Comparison of ENCODE assay signal across 1 cellular context in genomic region chr21:43789276-43790052, GRCh38.
TF ChIP-seq lines count a peak whose summit lies in the region.

Gene RRP1, plus strand, starts transcription at chr21:43789577. Its CDS starts 53 bp downstream, at chr21:43789630.

TF ChIP-seq in HepG2, 621 proteins besides CTCF, POLR2A, EP300 and RAD21 (continued from another document and continues in another):
- TF ChIP-seq, protein P1, sequence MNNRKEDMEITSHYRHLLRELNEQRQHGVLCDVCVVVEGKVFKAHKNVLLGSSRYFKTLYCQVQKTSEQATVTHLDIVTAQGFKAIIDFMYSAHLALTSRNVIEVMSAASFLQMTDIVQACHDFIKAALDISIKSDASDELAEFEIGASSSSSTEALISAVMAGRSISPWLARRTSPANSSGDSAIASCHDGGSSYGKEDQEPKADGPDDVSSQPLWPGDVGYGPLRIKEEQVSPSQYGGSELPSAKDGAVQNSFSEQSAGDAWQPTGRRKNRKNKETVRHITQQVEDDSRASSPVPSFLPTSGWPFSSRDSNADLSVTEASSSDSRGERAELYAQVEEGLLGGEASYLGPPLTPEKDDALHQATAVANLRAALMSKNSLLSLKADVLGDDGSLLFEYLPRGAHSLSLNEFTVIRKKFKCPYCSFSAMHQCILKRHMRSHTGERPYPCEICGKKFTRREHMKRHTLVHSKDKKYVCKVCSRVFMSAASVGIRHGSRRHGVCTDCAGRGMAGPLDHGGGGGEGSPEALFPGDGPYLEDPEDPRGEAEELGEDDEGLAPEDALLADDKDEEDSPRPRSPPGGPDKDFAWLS (CRISPR knock-in tag; IDR thresholded peaks at IDR 0.05; ENCODE audit: borderline replicate concordance): no peak
- TF ChIP-seq ZKSCAN8 (CRISPR knock-in tag; IDR thresholded peaks at IDR 0.05; ENCODE audit: borderline replicate concordance) (0 out of 2 replicates have a peak, but pooled peaks have one; percentile 74), ZNF136 (CRISPR knock-in tag; IDR thresholded peaks at IDR 0.05; ENCODE audit: low read depth) (no peak; the same call in 1 of the 2 replicates), CENPX (CRISPR knock-in tag; IDR thresholded peaks at IDR 0.05) (no peak), TBP (CRISPR knock-in tag; IDR thresholded peaks at IDR 0.05) (no peak), HCFC1 (IDR thresholded peaks at IDR 0.05; ENCODE audit: low read depth, low read length) (peak; percentile 72), MZF1 (CRISPR knock-in tag; IDR thresholded peaks at IDR 0.05; ENCODE audit: borderline replicate concordance) (no peak), ZC3H4 (CRISPR knock-in tag; IDR thresholded peaks at IDR 0.05; ENCODE audit: borderline replicate concordance) (no peak), NFE2 (CRISPR knock-in tag; IDR thresholded peaks at IDR 0.05) (no peak), TEAD3 (CRISPR knock-in tag; optimal IDR thresholded peaks at IDR 0.05; ENCODE audit: borderline replicate concordance) (peak; percentile 69), HMGXB3 (CRISPR knock-in tag; IDR thresholded peaks at IDR 0.05; ENCODE audit: borderline replicate concordance) (no peak), ZMAT3 (CRISPR knock-in tag; conservative IDR thresholded peaks at IDR 0.05) (peak; percentile 74; the same call in 1 of the 2 replicates), ZNF562 (CRISPR knock-in tag; IDR thresholded peaks at IDR 0.05; ENCODE audit: borderline replicate concordance) (no peak), ZNF646 (CRISPR knock-in tag; IDR thresholded peaks at IDR 0.05) (no peak), MYNN (CRISPR knock-in tag; IDR thresholded peaks at IDR 0.05; ENCODE audit: low read depth) (no peak), KAT7 (CRISPR knock-in tag; IDR thresholded peaks at IDR 0.05; ENCODE audit: borderline replicate concordance) (peak; percentile 72; the same call in 1 of the 2 replicates), HNRNPH1 (optimal IDR thresholded peaks at IDR 0.05; ENCODE audit: low read depth, low read length) (no peak), ZNF691 (CRISPR knock-in tag; IDR thresholded peaks at IDR 0.05; ENCODE audit: borderline replicate concordance, low read depth) (peak; percentile 88), EHMT2 (IDR thresholded peaks at IDR 0.05; ENCODE audit: borderline replicate concordance, low read depth, low read length) (no peak), HES4 (CRISPR knock-in tag; IDR thresholded peaks at IDR 0.05; ENCODE audit: borderline replicate concordance) (peak; percentile 78), KAT8 (CRISPR knock-in tag; IDR thresholded peaks at IDR 0.05) (peak; percentile 90), ZNF558 (CRISPR knock-in tag; IDR thresholded peaks at IDR 0.05; ENCODE audit: borderline replicate concordance) (peak; percentile 45; the same call in 1 of the 2 replicates), USF2 (IDR thresholded peaks at IDR 0.05; ENCODE audit: low read depth, low read length) (no peak), USF2 (CRISPR knock-in tag; IDR thresholded peaks at IDR 0.05; ENCODE audit: borderline replicate concordance) (no peak; the same call in 1 of the 2 replicates)
- TF ChIP-seq, protein P2, sequence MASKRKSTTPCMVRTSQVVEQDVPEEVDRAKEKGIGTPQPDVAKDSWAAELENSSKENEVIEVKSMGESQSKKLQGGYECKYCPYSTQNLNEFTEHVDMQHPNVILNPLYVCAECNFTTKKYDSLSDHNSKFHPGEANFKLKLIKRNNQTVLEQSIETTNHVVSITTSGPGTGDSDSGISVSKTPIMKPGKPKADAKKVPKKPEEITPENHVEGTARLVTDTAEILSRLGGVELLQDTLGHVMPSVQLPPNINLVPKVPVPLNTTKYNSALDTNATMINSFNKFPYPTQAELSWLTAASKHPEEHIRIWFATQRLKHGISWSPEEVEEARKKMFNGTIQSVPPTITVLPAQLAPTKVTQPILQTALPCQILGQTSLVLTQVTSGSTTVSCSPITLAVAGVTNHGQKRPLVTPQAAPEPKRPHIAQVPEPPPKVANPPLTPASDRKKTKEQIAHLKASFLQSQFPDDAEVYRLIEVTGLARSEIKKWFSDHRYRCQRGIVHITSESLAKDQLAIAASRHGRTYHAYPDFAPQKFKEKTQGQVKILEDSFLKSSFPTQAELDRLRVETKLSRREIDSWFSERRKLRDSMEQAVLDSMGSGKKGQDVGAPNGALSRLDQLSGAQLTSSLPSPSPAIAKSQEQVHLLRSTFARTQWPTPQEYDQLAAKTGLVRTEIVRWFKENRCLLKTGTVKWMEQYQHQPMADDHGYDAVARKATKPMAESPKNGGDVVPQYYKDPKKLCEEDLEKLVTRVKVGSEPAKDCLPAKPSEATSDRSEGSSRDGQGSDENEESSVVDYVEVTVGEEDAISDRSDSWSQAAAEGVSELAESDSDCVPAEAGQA (IDR thresholded peaks at IDR 0.05; ENCODE audit: low read depth): peak; percentile 74; the same call in 1 of the 2 replicates
- TF ChIP-seq, protein P2 (CRISPR knock-in tag; IDR thresholded peaks at IDR 0.05; ENCODE audit: borderline replicate concordance): no peak
- TF ChIP-seq, protein P3, sequence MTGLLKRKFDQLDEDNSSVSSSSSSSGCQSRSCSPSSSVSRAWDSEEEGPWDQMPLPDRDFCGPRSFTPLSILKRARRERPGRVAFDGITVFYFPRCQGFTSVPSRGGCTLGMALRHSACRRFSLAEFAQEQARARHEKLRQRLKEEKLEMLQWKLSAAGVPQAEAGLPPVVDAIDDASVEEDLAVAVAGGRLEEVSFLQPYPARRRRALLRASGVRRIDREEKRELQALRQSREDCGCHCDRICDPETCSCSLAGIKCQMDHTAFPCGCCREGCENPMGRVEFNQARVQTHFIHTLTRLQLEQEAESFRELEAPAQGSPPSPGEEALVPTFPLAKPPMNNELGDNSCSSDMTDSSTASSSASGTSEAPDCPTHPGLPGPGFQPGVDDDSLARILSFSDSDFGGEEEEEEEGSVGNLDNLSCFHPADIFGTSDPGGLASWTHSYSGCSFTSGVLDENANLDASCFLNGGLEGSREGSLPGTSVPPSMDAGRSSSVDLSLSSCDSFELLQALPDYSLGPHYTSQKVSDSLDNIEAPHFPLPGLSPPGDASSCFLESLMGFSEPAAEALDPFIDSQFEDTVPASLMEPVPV (CRISPR knock-in tag; IDR thresholded peaks at IDR 0.05): no peak
- TF ChIP-seq, protein P4, sequence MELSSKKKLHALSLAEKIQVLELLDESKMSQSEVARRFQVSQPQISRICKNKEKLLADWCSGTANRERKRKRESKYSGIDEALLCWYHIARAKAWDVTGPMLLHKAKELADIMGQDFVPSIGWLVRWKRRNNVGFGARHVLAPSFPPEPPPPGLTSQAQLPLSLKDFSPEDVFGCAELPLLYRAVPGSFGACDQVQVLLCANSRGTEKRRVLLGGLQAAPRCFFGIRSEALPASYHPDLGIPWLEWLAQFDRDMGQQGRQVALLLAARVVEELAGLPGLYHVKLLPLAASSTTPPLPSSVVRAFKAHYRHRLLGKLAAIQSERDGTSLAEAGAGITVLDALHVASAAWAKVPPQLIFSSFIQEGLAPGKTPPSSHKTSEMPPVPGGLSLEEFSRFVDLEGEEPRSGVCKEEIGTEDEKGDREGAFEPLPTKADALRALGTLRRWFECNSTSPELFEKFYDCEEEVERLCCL (CRISPR knock-in tag; IDR thresholded peaks at IDR 0.05; ENCODE audit: borderline replicate concordance): no peak
